ENCODE assay signal across 11 cellular contexts in genomic region chr14:102262894-102263462, GRCh38. TPM values are rescaled to one million over a fixed set of nuclear protein-coding genes. Genes with fewer than 3 reads are reported as not detected.
A peak's percentile ranks its signal among the peaks of the same experiment; 100 is the strongest.
DNase-seq lines count a peak whose midpoint lies in the region; ATAC-seq, FAIRE-seq and TF ChIP-seq lines count a peak whose summit lies in the region.
"Had no signal": no experiment of that assay in that cellular context is flagged by ENCODE, and none has a peak within 500 bp of the region (broad histone marks: within the 10 kb centered on the region; RNA-seq: fewer than 3 reads in every experiment).

No MANE protein-coding gene starts in this region.

- dilution Hi-C loops in keratinocyte (cut with MboI; ENCODE audit: extremely low pct_ligation_motif_present, low sequenced_read_pairs), result no loop called here

- DNase-seq in Caki2 (ENCODE audit: low read depth) (peak; percentile 85), NCI-H1105 (lab: John Stamatoyannopoulos, UW) (peak; percentile 66), astrocyte of the hippocampus (ENCODE audit: low read depth, low spot score) (peak; percentile 60), keratinocyte (ENCODE audit: low read depth, low spot score) (peak; percentile 55), HUDEP-2 (lab: John Stamatoyannopoulos, UW; ENCODE audit: unreplicated experiment in 76 of 76) (no peak), germinal center (ENCODE audit: low spot score) (no peak)
- DNase-seq: CD8-positive, alpha-beta T cell had no signal

- in situ Hi-C loops in Caki2 (cut with HindIII; ENCODE audit: low pct_unique_long_range_greater_than_20kb, low sequenced_read_pairs), result no loop called here

- no peaks in the 10 kb centered on the region for H3K9me1 ChIP-seq in keratinocyte (ENCODE audit: control insufficient read depth, extremely low read depth, insufficient read depth, low read length)

- peak; percentile 96 for FAIRE-seq in keratinocyte (lab: Jason Lieb, UNC)

- no peak overlapping the region for H3K4me3 ChIP-seq in keratinocyte (ENCODE audit: control insufficient read depth in 2 of 3, extremely low read depth in 1 of 3, insufficient read depth in 2 of 3, low read depth in 1 of 3, low read length in 3 of 3)
- H3K4me3 ChIP-seq: SJSA1, skin epidermis had no signal

- no peaks in the 10 kb centered on the region for H3K36me3 ChIP-seq in keratinocyte (ENCODE audit: control insufficient read depth in 2 of 2, extremely low read depth in 1 of 2, insufficient read depth in 2 of 2, low read length in 2 of 2)
- H3K36me3 ChIP-seq: SJSA1 had no signal

- no peaks in the 10 kb centered on the region for H3K79me2 ChIP-seq in keratinocyte (ENCODE audit: control insufficient read depth, insufficient read depth, low read length)

- TF ChIP-seq CTCF in keratinocyte (optimal IDR thresholded peaks at IDR 0.05 in 1 of 3, IDR thresholded peaks at IDR 0.05 in 1 of 3, conservative IDR thresholded peaks at IDR 0.05 in 1 of 3; ENCODE audit: extremely low read depth in 1 of 3, insufficient read depth in 2 of 3, low read length in 3 of 3), result no peak

- no peaks in the 10 kb centered on the region for H4K20me1 ChIP-seq in keratinocyte (ENCODE audit: control insufficient read depth, extremely low read depth, insufficient read depth, low read length)

- H3K27me3 ChIP-seq in keratinocyte (ENCODE audit: control insufficient read depth, extremely low read depth, insufficient read depth, low read length), result no peaks in the 10 kb centered on the region
- H3K27me3 ChIP-seq: SJSA1 had no signal

- no peaks in the 10 kb centered on the region for H3K9me3 ChIP-seq in keratinocyte (ENCODE audit: control insufficient read depth, low read depth, low read length)
- H3K9me3 ChIP-seq: SJSA1 had no signal

- H3K4me1 ChIP-seq in keratinocyte (ENCODE audit: control insufficient read depth, extremely low read depth, insufficient read depth, low read length), result peaks cover 34% of the 10 kb centered on the region

- peak overlapping the region; percentile 47 for H3K9ac ChIP-seq in keratinocyte (ENCODE audit: control insufficient read depth, extremely low read depth, insufficient read depth, low read length)

- no peak for ATAC-seq in HG02798 (IDR thresholded peaks at IDR 0.05; ENCODE audit: poor library complexity, unreplicated experiment)
- no peak for ATAC-seq in HG02610 (IDR thresholded peaks at IDR 0.05; ENCODE audit: unreplicated experiment)
- ATAC-seq: CD8-positive, alpha-beta T cell had no signal

- peak overlapping the region; percentile 76 for H3K27ac ChIP-seq in keratinocyte (ENCODE audit: control insufficient read depth, insufficient read depth, low read length)
- H3K27ac ChIP-seq: SJSA1 had no signal

- H2AFZ ChIP-seq in keratinocyte (ENCODE audit: control insufficient read depth, low read length), result no peak overlapping the region

- H3K4me2 ChIP-seq in keratinocyte (ENCODE audit: control insufficient read depth, extremely low read depth, insufficient read depth, low read depth, low read length), result peak overlapping the region; percentile 14

RNA-seq across cellular contexts. Expression of gene MOK, which starts 42.0 kb away (rescaled TPM):
- 41.9 and 116 TPM in 2 replicates for total RNA-seq in Caki2 (2014; rRNA removed; shearing (Covaris generic); ENCODE audit: low replicate concordance)
- polyA plus RNA-seq in keratinocyte, result 24.5 to 41.7 TPM (median 38.1 TPM) in 3 replicates
- polyA plus RNA-seq in keratinocyte (2011; ENCODE audit: low read depth), result 8.0 TPM
- polyA plus RNA-seq in keratinocyte (2011; cell fraction: cytosol; rRNA removed), result 20.8 and 24.2 TPM in 2 replicates
- 85.4 and 109 TPM in 2 replicates for polyA plus RNA-seq in keratinocyte (2011; cell fraction: nucleus; rRNA removed)
- 7.6 and 32.2 TPM in 2 replicates for polyA plus RNA-seq in keratinocyte (2012; ENCODE audit: low replicate concordance)
- polyA minus RNA-seq in keratinocyte, result 11.1 to 34.4 TPM (median 26.8 TPM) in 3 replicates
- polyA minus RNA-seq in keratinocyte (2011; cell fraction: cytosol; rRNA and poly(A)+ RNA removed), result 7.7 TPM
- 20.0 and 40.4 TPM in 2 replicates for polyA minus RNA-seq in keratinocyte (2011; cell fraction: nucleus; rRNA and poly(A)+ RNA removed)

RNA-seq across cellular contexts. Expression of gene ZNF839, which starts 56.6 kb away (rescaled TPM):
- 7.5 and 11.5 TPM in 2 replicates for total RNA-seq in Caki2 (2014; rRNA removed; shearing (Covaris generic); ENCODE audit: low replicate concordance)
- 9.9 to 11.0 TPM (median 10.9 TPM) in 3 replicates for polyA plus RNA-seq in keratinocyte
- 6.7 TPM for polyA plus RNA-seq in keratinocyte (2011; ENCODE audit: low read depth)
- 5.5 and 6.5 TPM in 2 replicates for polyA plus RNA-seq in keratinocyte (2011; cell fraction: cytosol; rRNA removed)
- polyA plus RNA-seq in keratinocyte (2011; cell fraction: nucleus; rRNA removed), result 32.9 and 37.3 TPM in 2 replicates
- 6.6 and 8.6 TPM in 2 replicates for polyA plus RNA-seq in keratinocyte (2012; ENCODE audit: low replicate concordance)
- 3.1 to 13.4 TPM (median 9.4 TPM) in 3 replicates for polyA minus RNA-seq in keratinocyte
- polyA minus RNA-seq in keratinocyte (2011; cell fraction: cytosol; rRNA and poly(A)+ RNA removed), result 9.0 TPM
- 8.5 and 11.6 TPM in 2 replicates for polyA minus RNA-seq in keratinocyte (2011; cell fraction: nucleus; rRNA and poly(A)+ RNA removed)

Comparison
In these comparisons a context has a peak if more than half of its experiments do, and no peak if none do; other contexts are left out.
1. DNase-seq: peak in Caki2 (single experiment), NCI-H1105 (single experiment), astrocyte of the hippocampus (single experiment) and keratinocyte (single experiment); none in HUDEP-2 (0 of 76) and germinal center (single experiment).